15 cellular contexts compared by ENCODE assay signal in genomic region chr17:43356999-43357398, GRCh38. TPM values are rescaled to one million over a fixed set of nuclear protein-coding genes. Genes with fewer than 3 reads are reported as not detected.
DNase-seq lines count a peak whose midpoint lies in the region; ATAC-seq, FAIRE-seq and TF ChIP-seq lines count a peak whose summit lies in the region.
"Had no signal": no experiment of that assay in that cellular context is flagged by ENCODE, and none has a peak within 500 bp of the region (broad histone marks: within the 10 kb centered on the region; RNA-seq: fewer than 3 reads in every experiment).

No MANE protein-coding gene starts in this region.

- H3K27ac ChIP-seq in astrocyte (ENCODE audit: low read depth, low read length) (peak overlapping the region; percentile 30), right atrium auricular region (no peak overlapping the region)
- H3K27ac ChIP-seq: coronary artery had no signal

- H3K27ac Mint-ChIP-seq in astrocyte (ENCODE audit: unreplicated experiment): no peak overlapping the region
- H3K27ac Mint-ChIP-seq: mesothelial cell of epicardium had no signal

- H3K79me2 ChIP-seq in astrocyte (ENCODE audit: insufficient read depth, low read length): peaks cover 17% of the 10 kb centered on the region

- peak overlapping the region; percentile 60 for H3K4me2 ChIP-seq in astrocyte (ENCODE audit: low read length)

- FAIRE-seq in astrocyte (lab: Jason Lieb, UNC): no peak

- DNase-seq in A172 (ENCODE audit: low spot score) (peak; percentile 91), HPDE6-E6E7 (ENCODE audit: extremely low spot score) (peak; percentile 81), astrocyte (ENCODE audit: low read depth) (peak; percentile 95), iris pigment epithelial cell (ENCODE audit: low read depth) (peak; percentile 93), right atrium auricular region (ENCODE audit: low spot score) (no peak), NCI-H2107 (lab: John Stamatoyannopoulos, UW) (no peak)
- no peak for DNase-seq in stimulated activated CD4-positive, alpha-beta T cell treated with anti-CD3 and anti-CD28 coated beads, Interleukin-12 subunit alpha, Interleukin-12 subunit beta, amount 100 ng/mL, for 4 hours
- DNase-seq: activated effector memory CD4-positive, alpha-beta T cell treated with Interleukin-2 at 50 U/mL for 16 hours; AML-193; hypothalamus; SHP77 treated with DMSO at 0.1 percent for 48 hours; stimulated activated CD8-positive, alpha-beta memory T cell treated with anti-CD3 and anti-CD28 coated beads, Interleukin-4, amount 100 ng/mL, for 48 hours had no signal

- H3K36me3 ChIP-seq in astrocyte (ENCODE audit: insufficient read depth, low read length) (no peaks in the 10 kb centered on the region), right atrium auricular region (no peaks in the 10 kb centered on the region)

- H3K27me3 ChIP-seq in astrocyte (ENCODE audit: insufficient read depth, low read length) (no peaks in the 10 kb centered on the region), right atrium auricular region (no peaks in the 10 kb centered on the region)

- peaks cover 19% of the 10 kb centered on the region for H4K20me1 ChIP-seq in astrocyte (ENCODE audit: insufficient read depth, low read length)

- peaks cover 3% of the 10 kb centered on the region for H3K9me3 Mint-ChIP-seq in astrocyte (ENCODE audit: unreplicated experiment)

- H3K4me3 Mint-ChIP-seq in astrocyte (ENCODE audit: unreplicated experiment): no peak overlapping the region
- H3K4me3 Mint-ChIP-seq: mesothelial cell of epicardium had no signal

- H3K4me1 ChIP-seq in astrocyte (ENCODE audit: insufficient read depth, low read length) (peaks cover 22% of the 10 kb centered on the region), right atrium auricular region (peaks cover 0 to 18% of the 10 kb centered on the region in 2 donors)

- peaks cover 7% of the 10 kb centered on the region for H3K36me3 Mint-ChIP-seq in astrocyte (ENCODE audit: low read depth, unreplicated experiment)

- H3K4me3 ChIP-seq in astrocyte (ENCODE audit: insufficient read depth, low read depth, low read length): no peak overlapping the region
- H3K4me3 ChIP-seq in right atrium auricular region: no peak overlapping the region
- H3K4me3 ChIP-seq: coronary artery had no signal

- no peaks in the 10 kb centered on the region for H3K27me3 Mint-ChIP-seq in astrocyte (ENCODE audit: low read depth, unreplicated experiment)

- H3K9ac ChIP-seq in astrocyte (ENCODE audit: low read length): no peak overlapping the region

- no peak overlapping the region for H2AFZ ChIP-seq in astrocyte (ENCODE audit: low read depth, low read length)

- TF ChIP-seq CTCF in astrocyte (IDR thresholded peaks at IDR 0.05; ENCODE audit: insufficient read depth, low read depth, low read length): no peak
- no peak for TF ChIP-seq CTCF in right atrium auricular region (IDR thresholded peaks at IDR 0.05)

- peaks cover 6% of the 10 kb centered on the region for H3K4me1 Mint-ChIP-seq in astrocyte (ENCODE audit: low read depth, unreplicated experiment)

- no peak for ATAC-seq in HG02610 (IDR thresholded peaks at IDR 0.05; ENCODE audit: unreplicated experiment)

- H3K9me3 ChIP-seq in astrocyte (ENCODE audit: insufficient read depth, low read depth, low read length): no peaks in the 10 kb centered on the region
- H3K9me3 ChIP-seq in right atrium auricular region: no peaks in the 10 kb centered on the region

RNA-seq across cellular contexts. Expression of gene ARL4D, which starts 41.8 kb away (rescaled TPM):
- total RNA-seq in A172 (2014; rRNA removed; shearing (Covaris generic)): 7.1 and 9.8 TPM in 2 replicates
- total RNA-seq in astrocyte: 19.7 and 26.3 TPM in 2 replicates
- 10 to 100 TPM in 1 of 2 donors, 1 to 10 TPM in 1; 5.5 to 24.1 TPM for total RNA-seq in right atrium auricular region

Comparison
In these comparisons a context has a peak if more than half of its experiments do, and no peak if none do; other contexts are left out.
1. DNase-seq: peak in A172 (single experiment), HPDE6-E6E7 (single experiment), astrocyte (single experiment) and iris pigment epithelial cell (single experiment); none in stimulated activated CD4-positive, alpha-beta T cell treated with anti-CD3 and anti-CD28 coated beads, Interleukin-12 subunit alpha, Interleukin-12 subunit beta, amount 100 ng/mL, for 4 hours (single experiment), right atrium auricular region (single experiment) and NCI-H2107 (single experiment).